Comparison of ENCODE assay signal across 8 cellular contexts in genomic region chr14:81435578-81436295, GRCh38. TPM values are rescaled to one million over a fixed set of nuclear protein-coding genes. Genes with fewer than 3 reads are reported as not detected.
DNase-seq lines count a peak whose midpoint lies in the region; ATAC-seq, FAIRE-seq and TF ChIP-seq lines count a peak whose summit lies in the region.

No MANE protein-coding gene starts in this region.

- H3K4me3 ChIP-seq in endothelial cell of umbilical vein (replicated peaks in 1 of 3; ENCODE audit: insufficient read depth in 1 of 3, low read depth in 1 of 3, low read length in 3 of 3) (peak overlapping the region in 1 of 3 experiments; percentile 21), mesenchymal stem cell (ENCODE audit: insufficient read depth in 1 of 2, low read depth in 1 of 2, low read length in 2 of 2) (peak overlapping the region; percentile 49 to 84), suprapubic skin (peak overlapping the region; percentile 71)

- no peak overlapping the region for H3K4ac ChIP-seq in mesenchymal stem cell (ENCODE audit: low read depth in 1 of 2, low read length in 2 of 2)

- no TSS peak for BruUV-seq in endothelial cell of umbilical vein (replicated peaks; lab: Mats Ljungman, UMichigan)

- dilution Hi-C loops in endothelial cell of umbilical vein (cut with MboI; ENCODE audit: extremely low pct_ligation_motif_present, low sequenced_read_pairs) = no loop called here

- CTCF ChIA-PET in endothelial cell of umbilical vein (lab: Charles Lee) = interaction anchor here (0.9 to 2.3 kb wide), 5 partner anchors 7 to 449 kb away, joined by 3 to 14 read pairs (median 4); no protein-coding TSS in a partner anchor

- DNase-seq in NCI-H1417 treated with DMSO at 0.1 percent for 48 hours (lab: John Stamatoyannopoulos, UW) (peak; percentile 43), endothelial cell of umbilical vein (ENCODE audit: low read depth, low spot score) (peak; percentile 29), mesenchymal stem cell (peak; percentile 42), suprapubic skin (ENCODE audit: low spot score in 2 of 2) (peak; percentile 81 to 84)
- peak; percentile 3 for DNase-seq in activated CD4-positive, alpha-beta T cell treated with anti-CD3 and anti-CD28 coated beads, Interleukin-2, amount 50 U/mL, for 1 hour
- DNase-seq in effector CD8-positive, alpha-beta T cell (lab: John Stamatoyannopoulos, UW) = no peak

- TF ChIP-seq EP300 in suprapubic skin (IDR thresholded peaks at IDR 0.05) = no peak

- H3K36me3 ChIP-seq in endothelial cell of umbilical vein (ENCODE audit: control insufficient read depth in 2 of 2, extremely low read depth in 1 of 2, insufficient read depth in 2 of 2, low read length in 2 of 2) = no peaks in the 10 kb centered on the region
- H3K36me3 ChIP-seq in mesenchymal stem cell (ENCODE audit: control insufficient read depth in 1 of 2, insufficient read depth in 2 of 2, low read depth in 1 of 2, low read length in 2 of 2) = no peaks in the 10 kb centered on the region
- H3K36me3 ChIP-seq in suprapubic skin = no peaks in the 10 kb centered on the region

- no peak overlapping the region for H4K91ac ChIP-seq in mesenchymal stem cell (ENCODE audit: low read length)

- TF ChIP-seq POLR2A in endothelial cell of umbilical vein (IDR thresholded peaks at IDR 0.05; ENCODE audit: low read depth, low read length) = no peak
- TF ChIP-seq POLR2A in suprapubic skin (IDR thresholded peaks at IDR 0.05) = no peak

- no peaks in the 10 kb centered on the region for H3K9me3 ChIP-seq in endothelial cell of umbilical vein (replicated peaks; ENCODE audit: control insufficient read depth, insufficient read depth, low read length)
- H3K9me3 ChIP-seq in mesenchymal stem cell (ENCODE audit: control insufficient read depth, low read length) = no peaks in the 10 kb centered on the region
- no peaks in the 10 kb centered on the region for H3K9me3 ChIP-seq in suprapubic skin

- H4K8ac ChIP-seq in mesenchymal stem cell (ENCODE audit: low read length) = no peak overlapping the region

- WGBS in mesenchymal stem cell = under 1% methylated on average over 35 of the region's 65 CpGs
- 0% methylated on average over 3 of the region's 65 CpGs for WGBS in suprapubic skin

- ATAC-seq in GM18502 (IDR thresholded peaks at IDR 0.05; ENCODE audit: poor library complexity, unreplicated experiment) = peak; percentile 46
- ATAC-seq in HG02642 (IDR thresholded peaks at IDR 0.05; ENCODE audit: poor library complexity, unreplicated experiment) = peak; percentile 44

- H3K27me3 ChIP-seq in endothelial cell of umbilical vein (ENCODE audit: control insufficient read depth in 2 of 2, insufficient read depth in 2 of 2, low read length in 2 of 2) (peaks cover 34 to 36% of the 10 kb centered on the region in 2 experiments), mesenchymal stem cell (ENCODE audit: control insufficient read depth in 1 of 2, insufficient read depth in 1 of 2, low read length in 2 of 2) (peaks cover 39 to 72% of the 10 kb centered on the region in 2 experiments), suprapubic skin (peaks cover 6% of the 10 kb centered on the region)

- H3K23ac ChIP-seq in mesenchymal stem cell (ENCODE audit: low read length in 2 of 2) = peak overlapping the region in 1 of 2 experiments; percentile 79

- H3K18ac ChIP-seq in mesenchymal stem cell (ENCODE audit: low read depth in 1 of 2, low read length in 2 of 2) = no peak overlapping the region

- intact Hi-C loops in endothelial cell of umbilical vein (cut with micrococcal nuclease) = loop anchor here (5.0 kb wide), 1 partner anchor 213 kb away; the partner anchor contains the start of gene GTF2A1

- H3K79me1 ChIP-seq in mesenchymal stem cell (replicated peaks; ENCODE audit: low read length, poor library complexity, severe bottlenecking) = no peaks in the 10 kb centered on the region

- POLR2A ChIA-PET in endothelial cell of umbilical vein (lab: Charles Lee) = no interaction called here

- H3K79me2 ChIP-seq in endothelial cell of umbilical vein (ENCODE audit: control insufficient read depth, insufficient read depth, low read length) = no peaks in the 10 kb centered on the region

- H3K4me1 ChIP-seq in endothelial cell of umbilical vein (ENCODE audit: control insufficient read depth, extremely low read depth, insufficient read depth, low read length) (peaks cover 5% of the 10 kb centered on the region), mesenchymal stem cell (ENCODE audit: control insufficient read depth, insufficient read depth, low read depth, low read length) (peaks cover 14% of the 10 kb centered on the region), suprapubic skin (peaks cover 34% of the 10 kb centered on the region)

- no peaks in the 10 kb centered on the region for H3K9me1 ChIP-seq in endothelial cell of umbilical vein (replicated peaks; ENCODE audit: control insufficient read depth, extremely low read depth, insufficient read depth, low read length)

- H2BK15ac ChIP-seq in mesenchymal stem cell (ENCODE audit: low read depth, poor library complexity, severe bottlenecking) = no peak overlapping the region

- H2AFZ ChIP-seq in endothelial cell of umbilical vein (ENCODE audit: low read depth, low read length) (peak overlapping the region; percentile 27), mesenchymal stem cell (ENCODE audit: low read depth, low read length) (no peak overlapping the region)

- no peak overlapping the region for H2BK5ac ChIP-seq in mesenchymal stem cell (ENCODE audit: low read depth, low read length, poor library complexity, severe bottlenecking)

- H2BK12ac ChIP-seq in mesenchymal stem cell (ENCODE audit: low read length in 2 of 2) = no peak overlapping the region

- no peak overlapping the region for H2AK5ac ChIP-seq in mesenchymal stem cell (ENCODE audit: low read length, severe bottlenecking)

- no peak for FAIRE-seq in endothelial cell of umbilical vein (lab: Jason Lieb, UNC)

- no peak overlapping the region for H2BK120ac ChIP-seq in mesenchymal stem cell (ENCODE audit: low read depth, low read length)

- H3K4me2 ChIP-seq in endothelial cell of umbilical vein (ENCODE audit: insufficient read depth, low read length) (peak overlapping the region; percentile 35), mesenchymal stem cell (ENCODE audit: low read length, poor library complexity, severe bottlenecking) (peak overlapping the region; percentile 60)

- no peak overlapping the region for H3K27ac ChIP-seq in endothelial cell of umbilical vein (ENCODE audit: insufficient read depth, low read depth, low read length)
- no peak overlapping the region for H3K27ac ChIP-seq in mesenchymal stem cell (ENCODE audit: low read length, poor library complexity, severe bottlenecking)
- H3K27ac ChIP-seq in suprapubic skin = peak overlapping the region; percentile 63

- H3K9ac ChIP-seq in endothelial cell of umbilical vein (replicated peaks; ENCODE audit: extremely low read depth, insufficient read depth, low read length) = no peak overlapping the region
- H3K9ac ChIP-seq in mesenchymal stem cell (ENCODE audit: low read length) = peak overlapping the region; percentile 66

- no peaks in the 10 kb centered on the region for H4K20me1 ChIP-seq in endothelial cell of umbilical vein (replicated peaks; ENCODE audit: control insufficient read depth, extremely low read depth, insufficient read depth, low read length)

- H3K14ac ChIP-seq in mesenchymal stem cell (ENCODE audit: low read length in 2 of 2) = no peak overlapping the region

- TF ChIP-seq CTCF in endothelial cell of umbilical vein (IDR thresholded peaks at IDR 0.05; ENCODE audit: extremely low read depth in 1 of 2, insufficient read depth in 1 of 2, low read depth in 1 of 2, low read length in 2 of 2) = no peak
- TF ChIP-seq CTCF in suprapubic skin (IDR thresholded peaks at IDR 0.05) = no peak

TF ChIP-seq in endothelial cell of umbilical vein, 7 proteins besides CTCF, POLR2A, EP300 and RAD21:
- TF ChIP-seq EZH2 (IDR thresholded peaks at IDR 0.05; ENCODE audit: borderline replicate concordance, low read depth, low read length, severe bottlenecking) = peak; percentile 78
- TF ChIP-seq, protein P1, sequence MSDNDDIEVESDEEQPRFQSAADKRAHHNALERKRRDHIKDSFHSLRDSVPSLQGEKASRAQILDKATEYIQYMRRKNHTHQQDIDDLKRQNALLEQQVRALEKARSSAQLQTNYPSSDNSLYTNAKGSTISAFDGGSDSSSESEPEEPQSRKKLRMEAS (IDR thresholded peaks at IDR 0.05; ENCODE audit: insufficient read depth, insufficient read length) = no peak

RNA-seq across cellular contexts. Expression of gene STON2, which starts 35.6 kb away (rescaled TPM):
- total RNA-seq in endothelial cell of umbilical vein (not detected in 2 replicates), suprapubic skin (10 to 100 TPM; 19.1 to 39.5 (median 22.8) TPM)
- not detected in 2 replicates for polyA plus RNA-seq in endothelial cell of umbilical vein
- polyA plus RNA-seq in endothelial cell of umbilical vein (2011; cell fraction: cytosol; rRNA removed) = 0.03 TPM in 1 of 2 replicates, not detected in the other
- polyA plus RNA-seq in endothelial cell of umbilical vein (2011; cell fraction: nucleus; rRNA removed) = not detected in 2 replicates
- not detected in 2 replicates for polyA plus RNA-seq in endothelial cell of umbilical vein (2012)
- polyA minus RNA-seq in endothelial cell of umbilical vein = 0.51 and 0.98 TPM in 2 replicates
- polyA minus RNA-seq in endothelial cell of umbilical vein (2011; cell fraction: cytosol; rRNA and poly(A)+ RNA removed) = 44.3 TPM
- polyA minus RNA-seq in endothelial cell of umbilical vein (2011; cell fraction: nucleus; rRNA and poly(A)+ RNA removed) = 0.24 TPM in 1 of 2 replicates, not detected in the other
- not detected for polyA plus RNA-seq in mesenchymal stem cell (2013, experiment 1 of 2)
- not detected for polyA plus RNA-seq in mesenchymal stem cell (2013, experiment 2 of 2)

Comparison
In these comparisons a context has a peak if more than half of its experiments do, and no peak if none do; other contexts are left out.
1. RNA of gene STON2, which starts 35.6 kb away (total RNA-seq): 19.1 to 39.5 TPM in suprapubic skin; not detected in endothelial cell of umbilical vein; every median in the first group is over 10 times any median in the second.